ENCODE assay signal across 1 cellular context in genomic region chr2:55268907-55269611, GRCh38.
TF ChIP-seq lines count a peak whose summit lies in the region.

TSS of gene MTIF2 (minus strand) at chr2:55269231. CDS start at chr2:55263858, 5,373 bp downstream.

TF ChIP-seq in K562, 482 proteins besides CTCF, POLR2A, EP300 and RAD21 (continued from another document and continues in another):
- no peak for TF ChIP-seq PRPF4 (IDR thresholded peaks at IDR 0.05; ENCODE audit: insufficient read depth, low read depth, low read length, poor library complexity, severe bottlenecking)
- peak; percentile 84 for TF ChIP-seq POLR2H (tag; IDR thresholded peaks at IDR 0.05; ENCODE audit: low read depth)
- TF ChIP-seq MEF2D (tag; conservative IDR thresholded peaks at IDR 0.05; ENCODE audit: low read depth) = no peak
- TF ChIP-seq ZNF561 (CRISPR knock-in tag; conservative IDR thresholded peaks at IDR 0.05) = no peak
- TF ChIP-seq ZNF124 (CRISPR knock-in tag; IDR thresholded peaks at IDR 0.05) = no peak
- 0 out of 2 replicates have a peak, but pooled peaks have one; percentile 29 for TF ChIP-seq ZHX1 (conservative IDR thresholded peaks at IDR 0.05; ENCODE audit: low read length)
- TF ChIP-seq ZNF79 (CRISPR knock-in tag; IDR thresholded peaks at IDR 0.05; ENCODE audit: low read depth) = no peak
- peak; percentile 66; the same call in 1 of the 2 replicates for TF ChIP-seq E2F1 (CRISPR knock-in tag; IDR thresholded peaks at IDR 0.05)
- no peak for TF ChIP-seq PHF21A (IDR thresholded peaks at IDR 0.05; ENCODE audit: borderline replicate concordance, low read depth)
- TF ChIP-seq ZC3H8 (IDR thresholded peaks at IDR 0.05) = no peak
- no peak for TF ChIP-seq KLF13 (tag; IDR thresholded peaks at IDR 0.05; ENCODE audit: borderline replicate concordance, low read depth)
- TF ChIP-seq NFRKB (IDR thresholded peaks at IDR 0.05; ENCODE audit: low read depth) = peak; percentile 94; the same call in 1 of the 2 replicates
- TF ChIP-seq EZH2 (IDR thresholded peaks at IDR 0.05; ENCODE audit: borderline replicate concordance, low read depth, low read length) = no peak
- TF ChIP-seq ZNF277 (CRISPR knock-in tag; IDR thresholded peaks at IDR 0.05; ENCODE audit: borderline replicate concordance) = no peak
- peak; percentile 26 to 94; a peak in 2 of 4 replicates for TF ChIP-seq HDAC1 (IDR thresholded peaks at IDR 0.05)
- TF ChIP-seq ZNF253 (CRISPR knock-in tag; conservative IDR thresholded peaks at IDR 0.05) = no peak
- no peak for TF ChIP-seq HNRNPL (IDR thresholded peaks at IDR 0.05; ENCODE audit: low read depth, low read length)
- TF ChIP-seq ARID3A (IDR thresholded peaks at IDR 0.05; ENCODE audit: borderline replicate concordance, low read depth, low read length) = no peak
- TF ChIP-seq JUND (IDR thresholded peaks at IDR 0.05; ENCODE audit: borderline replicate concordance, low read depth, low read length) = peak; percentile 74
- peak; percentile 54; the same call in 1 of the 3 replicates for TF ChIP-seq JUND (tag; IDR thresholded peaks at IDR 0.05; ENCODE audit: borderline replicate concordance, low read depth, low read length)
- no peak for TF ChIP-seq MCM3 (IDR thresholded peaks at IDR 0.05)
- TF ChIP-seq CHCHD3 (CRISPR knock-in tag; IDR thresholded peaks at IDR 0.05) = peak; percentile 79; the same call in 1 of the 2 replicates
- TF ChIP-seq FOXP1 (CRISPR knock-in tag; IDR thresholded peaks at IDR 0.05) = no peak
- no peak for TF ChIP-seq ZBTB5 (IDR thresholded peaks at IDR 0.05)
- TF ChIP-seq MBD2 (IDR thresholded peaks at IDR 0.05; ENCODE audit: borderline replicate concordance, low read depth) = peak; percentile 87
- no peak for TF ChIP-seq ZNF551 (CRISPR knock-in tag; IDR thresholded peaks at IDR 0.05)
- TF ChIP-seq ILF3 (IDR thresholded peaks at IDR 0.05; ENCODE audit: borderline replicate concordance) = no peak
- no peak for TF ChIP-seq ZNF133 (CRISPR knock-in tag; IDR thresholded peaks at IDR 0.05)
- TF ChIP-seq CEBPB (tag; IDR thresholded peaks at IDR 0.05) = no peak
- peak; percentile 84; the same call in 1 of the 2 replicates for TF ChIP-seq THAP7 (CRISPR knock-in tag; IDR thresholded peaks at IDR 0.05)
- no peak for TF ChIP-seq DDX20 (tag; IDR thresholded peaks at IDR 0.05; ENCODE audit: low read depth)
- peak; percentile 50 for TF ChIP-seq TEAD4 (IDR thresholded peaks at IDR 0.05; ENCODE audit: low read length)
- TF ChIP-seq TEAD4 (CRISPR knock-in tag; IDR thresholded peaks at IDR 0.05; ENCODE audit: borderline replicate concordance) = no peak
- TF ChIP-seq ZBTB40 (IDR thresholded peaks at IDR 0.05) = peak; percentile 100
- no peak for TF ChIP-seq ZBTB40 (CRISPR knock-in tag; IDR thresholded peaks at IDR 0.05)
- no peak for TF ChIP-seq ZKSCAN3 (CRISPR knock-in tag; IDR thresholded peaks at IDR 0.05)
- TF ChIP-seq ID3 (CRISPR knock-in tag; IDR thresholded peaks at IDR 0.05) = no peak
- peak; percentile 55; the same call in 1 of the 2 replicates for TF ChIP-seq ID3 (tag; IDR thresholded peaks at IDR 0.05)
- TF ChIP-seq POLR3A (IDR thresholded peaks at IDR 0.05; ENCODE audit: borderline replicate concordance, extremely low read depth, insufficient read depth, insufficient read length) = no peak
- no peak for TF ChIP-seq HES1 (IDR thresholded peaks at IDR 0.05; ENCODE audit: low read depth)
- no peak for TF ChIP-seq MITF (IDR thresholded peaks at IDR 0.05)
